In the genomic region with DNA sequence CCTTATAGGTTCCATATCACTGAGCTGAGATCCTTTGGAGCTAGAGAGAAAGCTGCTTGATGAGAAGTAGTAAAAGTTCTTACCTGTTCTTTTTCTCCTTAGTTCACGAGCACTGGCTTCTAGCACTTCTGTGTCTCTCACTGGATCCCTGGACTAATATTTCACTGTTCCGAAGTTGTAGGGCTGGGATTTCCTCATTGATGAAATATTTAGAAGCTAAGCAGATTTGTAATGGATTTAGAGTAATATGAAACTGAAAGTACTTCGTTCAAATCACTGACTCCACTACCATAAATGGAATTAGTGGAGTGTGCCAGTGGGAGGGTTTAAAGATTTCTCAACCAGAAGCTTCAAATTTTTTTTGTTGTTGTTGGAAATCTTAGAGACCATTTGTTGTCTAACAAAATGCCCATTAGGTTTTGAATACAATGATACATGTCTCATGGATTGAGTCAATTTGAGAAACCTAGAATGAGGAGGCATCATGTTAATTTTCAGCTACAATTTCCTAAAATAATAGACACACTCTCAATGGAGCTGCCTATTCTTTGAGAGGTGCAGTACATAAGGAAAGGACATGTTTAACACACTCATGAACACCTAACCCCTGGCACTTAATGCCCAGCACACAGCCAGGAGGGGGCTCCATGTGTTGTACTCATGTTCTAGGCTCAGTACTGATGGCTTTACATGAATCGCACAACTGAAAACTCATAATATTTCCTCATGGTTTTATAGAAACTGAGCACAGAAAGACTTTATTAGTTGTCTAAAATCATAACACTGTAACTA, we compare ENCODE assay signal across 8 cellular contexts. TPM values are rescaled to one million over a fixed set of nuclear protein-coding genes. Genes with fewer than 3 reads are reported as not detected.
DNase-seq lines count a peak whose midpoint lies in the region; ATAC-seq, FAIRE-seq and TF ChIP-seq lines count a peak whose summit lies in the region.

A gene with protein sequence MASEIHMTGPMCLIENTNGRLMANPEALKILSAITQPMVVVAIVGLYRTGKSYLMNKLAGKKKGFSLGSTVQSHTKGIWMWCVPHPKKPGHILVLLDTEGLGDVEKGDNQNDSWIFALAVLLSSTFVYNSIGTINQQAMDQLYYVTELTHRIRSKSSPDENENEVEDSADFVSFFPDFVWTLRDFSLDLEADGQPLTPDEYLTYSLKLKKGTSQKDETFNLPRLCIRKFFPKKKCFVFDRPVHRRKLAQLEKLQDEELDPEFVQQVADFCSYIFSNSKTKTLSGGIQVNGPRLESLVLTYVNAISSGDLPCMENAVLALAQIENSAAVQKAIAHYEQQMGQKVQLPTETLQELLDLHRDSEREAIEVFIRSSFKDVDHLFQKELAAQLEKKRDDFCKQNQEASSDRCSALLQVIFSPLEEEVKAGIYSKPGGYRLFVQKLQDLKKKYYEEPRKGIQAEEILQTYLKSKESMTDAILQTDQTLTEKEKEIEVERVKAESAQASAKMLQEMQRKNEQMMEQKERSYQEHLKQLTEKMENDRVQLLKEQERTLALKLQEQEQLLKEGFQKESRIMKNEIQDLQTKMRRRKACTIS (minus strand): TSS at position 132 of the 792 bp plus-strand sequence. CDS start 1,974 bp downstream, outside the sequence.

- TF ChIP-seq POLR2A in GM12892 (IDR thresholded peaks at IDR 0.05; ENCODE audit: low read depth, low read length): no peak; the same call in 1 of the 2 replicates

- peak; percentile 55 for DNase-seq in AG20443 (ENCODE audit: low spot score)
- DNase-seq in activated naive CD4-positive, alpha-beta T cell treated with anti-CD3 and anti-CD28 coated beads, Interleukin-2, amount 50 U/mL, for 16 hours: peak; percentile 31
- DNase-seq in globus pallidus (ENCODE audit: low spot score): peak; percentile 40
- DNase-seq in renal cortical epithelial cell (ENCODE audit: low read depth): peak; percentile 98
- DNase-seq in GM12892 (ENCODE audit: insufficient read length): no peak
- no peak for DNase-seq in NCI-H748 treated with DMSO at 0.1 percent for 48 hours (lab: John Stamatoyannopoulos, UW)

- peak; percentile 58 for ATAC-seq in GM19328 (IDR thresholded peaks at IDR 0.05; ENCODE audit: unreplicated experiment)
- ATAC-seq in HG03460 (IDR thresholded peaks at IDR 0.05; ENCODE audit: unreplicated experiment): peak; percentile 64

- FAIRE-seq in GM12892 (lab: Jason Lieb, UNC): no peak

RNA-seq across cellular contexts. Expression of the gene that starts here (rescaled TPM):
- 37.7 and 50.0 TPM in 2 replicates for total RNA-seq in renal cortical epithelial cell
- 22.3 TPM for polyA plus RNA-seq in GM12892 (2012; ENCODE audit: missing spikeins)

Comparison
In these comparisons a context has a peak if more than half of its experiments do, and no peak if none do; other contexts are left out.
1. DNase-seq: peak in AG20443 (single experiment), activated naive CD4-positive, alpha-beta T cell treated with anti-CD3 and anti-CD28 coated beads, Interleukin-2, amount 50 U/mL, for 16 hours (single experiment), globus pallidus (single experiment) and renal cortical epithelial cell (single experiment); none in GM12892 (single experiment) and NCI-H748 treated with DMSO at 0.1 percent for 48 hours (single experiment).